Comparison of ENCODE assay signal across 9 cellular contexts in genomic region chr3:53804697-53805462, GRCh38.
DNase-seq lines count a peak whose midpoint lies in the region; ATAC-seq and TF ChIP-seq lines count a peak whose summit lies in the region.
"Had no signal": no experiment of that assay in that cellular context is flagged by ENCODE, and none has a peak within 500 bp of the region (broad histone marks: within the 10 kb centered on the region; RNA-seq: fewer than 3 reads in every experiment).

No MANE protein-coding gene starts in this region.

- peak; percentile 81 for ATAC-seq in GM21529 (IDR thresholded peaks at IDR 0.05; ENCODE audit: unreplicated experiment)

- DNase-seq in AG09319 (ENCODE audit: extremely low read depth, low read depth): peak; percentile 28
- DNase-seq in LoVo (ENCODE audit: low spot score): peak; percentile 55
- peak; percentile 36 for DNase-seq in foreskin melanocyte
- no peak for DNase-seq in SIG-M5 (lab: John Stamatoyannopoulos, UW)
- DNase-seq in HuH-7.5 (ENCODE audit: low spot score): no peak
- DNase-seq in NCI-H510A (lab: John Stamatoyannopoulos, UW): no peak
- DNase-seq in NCI-H2227 treated with DMSO at 0.1 percent for 48 hours (lab: John Stamatoyannopoulos, UW): no peak
- DNase-seq: stimulated activated CD4-positive, alpha-beta T cell treated with anti-CD3 and anti-CD28 coated beads, Interleukin-12 subunit alpha, Interleukin-12 subunit beta, amount 100 ng/mL, for 4 hours had no signal

- no peak for TF ChIP-seq CTCF in AG09319 (IDR thresholded peaks at IDR 0.05; ENCODE audit: low read depth, low read length)

Comparison
In these comparisons a context has a peak if more than half of its experiments do, and no peak if none do; other contexts are left out.
1. DNase-seq: peak in AG09319 (single experiment), LoVo (single experiment) and foreskin melanocyte (single experiment); none in SIG-M5 (single experiment), HuH-7.5 (single experiment), NCI-H510A (single experiment) and NCI-H2227 treated with DMSO at 0.1 percent for 48 hours (single experiment).